In genomic region chr1:22228505-22228911, GRCh38 we compare ENCODE assay signal across 26 cellular contexts.
DNase-seq lines count a peak whose midpoint lies in the region; ATAC-seq and TF ChIP-seq lines count a peak whose summit lies in the region.
"Had no signal": no experiment of that assay in that cellular context is flagged by ENCODE, and none has a peak within 500 bp of the region (broad histone marks: within the 10 kb centered on the region; RNA-seq: fewer than 3 reads in every experiment).

No MANE protein-coding gene starts in this region.

- TF ChIP-seq POLR2A in erythroblast (IDR thresholded peaks at IDR 0.05; ENCODE audit: low read length) = no peak

- H3K27ac Mint-ChIP-seq in Caco-2 (ENCODE audit: unreplicated experiment) = no peak overlapping the region
- H3K27ac Mint-ChIP-seq in activated CD8-positive, alpha-beta T cell treated with anti-CD3 and anti-CD28 coated beads, Interleukin-2, amount 10 ng/mL, durations not matched to agents 7 days and 5 days = no peak overlapping the region
- H3K27ac Mint-ChIP-seq: CD4-positive, alpha-beta T cell; progenitor cell of endocrine pancreas; stimulated activated memory B cell treated with anti-CD40 and anti-IgM and Interleukin-4, amounts not matched to agents 10 μg/mL and 1 μg/mL and 100 μg/mL, for 72 hours; T-helper 2 cell treated with Interferon-gamma antibody and Interleukin-4, amounts not matched to agents 5 μg/mL and 100 μg/mL, for 36 hours had no signal

- H3K27ac ChIP-seq in RWPE2 (ENCODE audit: poor library complexity, severe bottlenecking) = peak overlapping the region; percentile 55
- H3K27ac ChIP-seq: esophagus squamous epithelium, Peyer's patch, WERI-Rb-1 had no signal

- no peak overlapping the region for H3K4me3 Mint-ChIP-seq in Caco-2 (ENCODE audit: unreplicated experiment)
- no peak overlapping the region for H3K4me3 Mint-ChIP-seq in activated CD8-positive, alpha-beta T cell treated with anti-CD3 and anti-CD28 coated beads, Interleukin-2, amount 10 ng/mL, durations not matched to agents 7 days and 5 days
- H3K4me3 Mint-ChIP-seq: CD4-positive, alpha-beta T cell; neural crest cell; stimulated activated memory B cell treated with anti-CD40 and anti-IgM and Interleukin-4, amounts not matched to agents 10 μg/mL and 1 μg/mL and 100 μg/mL, for 72 hours; T-helper 2 cell treated with Interferon-gamma antibody and Interleukin-4, amounts not matched to agents 5 μg/mL and 100 μg/mL, for 36 hours had no signal

- DNase-seq in Caco-2 (peak; percentile 51 to 60), HPDE6-E6E7 (ENCODE audit: extremely low spot score) (peak; percentile 80), RWPE2 (ENCODE audit: low spot score) (no peak), left kidney (ENCODE audit: low read depth, low spot score) (peak; percentile 58), erythroblast (lab: John Stamatoyannopoulos, UW) (no peak), SW480 (ENCODE audit: low spot score) (no peak)
- DNase-seq in activated CD8-positive, alpha-beta T cell treated with anti-CD3 and anti-CD28 coated beads, Interleukin-2, amount 10 ng/mL, durations not matched to agents 7 days and 5 days = no peak
- DNase-seq: activated CD4-positive, alpha-beta T cell treated with anti-CD3 and anti-CD28 coated beads, Interleukin-2, amount 50 U/mL, for 48 hours; activated naive CD4-positive, alpha-beta T cell; amygdala; CD4-positive, alpha-beta T cell; central memory CD4-positive, alpha-beta T cell; esophagus squamous epithelium; kidney glomerular epithelial cell; NCI-H1092 treated with DMSO at 0.1 percent for 48 hours; NCI-H2107; NCI-H748 treated with DMSO at 0.1 percent for 48 hours; Peyer's patch; stimulated activated CD4-positive, alpha-beta T cell treated with anti-CD3 and anti-CD28 coated beads, Interleukin-1b, Interleukin-23, amount 100 ng/mL, for 48 hours; WERI-Rb-1 had no signal

- CTCF ChIA-PET in Caco-2 (lab: Charles Lee) = no interaction called here
- CTCF ChIA-PET in activated CD8-positive, alpha-beta T cell treated with anti-CD3 and anti-CD28 coated beads, Interleukin-2, amount 10 ng/mL, durations not matched to agents 7 days and 5 days (lab: Charles Lee) = no interaction called here

- ATAC-seq in RWPE2 (ENCODE audit: low read depth) (peak; percentile 74), HG02571 (IDR thresholded peaks at IDR 0.05; ENCODE audit: unreplicated experiment) (no peak)
- ATAC-seq in activated CD8-positive, alpha-beta T cell treated with anti-CD3 and anti-CD28 coated beads, Interleukin-2, amount 10 ng/mL, durations not matched to agents 7 days and 5 days = no peak
- ATAC-seq: stimulated activated memory B cell treated with anti-CD40 and anti-IgM and Interleukin-4, amounts not matched to agents 10 μg/mL and 1 μg/mL and 100 μg/mL, for 72 hours had no signal

- H3K36me3 ChIP-seq in Caco-2 (ENCODE audit: control insufficient read depth, insufficient read depth, low read length) (no peaks in the 10 kb centered on the region), RWPE2 (ENCODE audit: low read depth) (no peaks in the 10 kb centered on the region)
- H3K36me3 ChIP-seq: esophagus squamous epithelium, HAP-1, Peyer's patch, WERI-Rb-1 had no signal

- BruUV-seq in Caco-2 (replicated peaks; lab: Mats Ljungman, UMichigan) = no TSS peak

- no peaks in the 10 kb centered on the region for H3K9me3 Mint-ChIP-seq in Caco-2 (ENCODE audit: unreplicated experiment)
- H3K9me3 Mint-ChIP-seq in activated CD8-positive, alpha-beta T cell treated with anti-CD3 and anti-CD28 coated beads, Interleukin-2, amount 10 ng/mL, durations not matched to agents 7 days and 5 days (ENCODE audit: insufficient read depth) = no peaks in the 10 kb centered on the region
- H3K9me3 Mint-ChIP-seq: CD4-positive, alpha-beta T cell; neural crest cell; T-helper 2 cell treated with Interferon-gamma antibody and Interleukin-4, amounts not matched to agents 5 μg/mL and 100 μg/mL, for 36 hours had no signal

- TF ChIP-seq CTCF in Caco-2 (IDR thresholded peaks at IDR 0.05; ENCODE audit: insufficient read depth in 1 of 2, low read depth in 1 of 2, low read length in 1 of 2, severe bottlenecking in 1 of 2, unreplicated experiment in 1 of 2) = no peak
- TF ChIP-seq CTCF in RWPE2 (IDR thresholded peaks at IDR 0.05; ENCODE audit: poor library complexity, severe bottlenecking) = no peak

- H3K4me1 Mint-ChIP-seq in Caco-2 (ENCODE audit: low read depth, unreplicated experiment) = peaks cover 19% of the 10 kb centered on the region
- H3K4me1 Mint-ChIP-seq in activated CD8-positive, alpha-beta T cell treated with anti-CD3 and anti-CD28 coated beads, Interleukin-2, amount 10 ng/mL, durations not matched to agents 7 days and 5 days (ENCODE audit: low read depth) = no peaks in the 10 kb centered on the region
- H3K4me1 Mint-ChIP-seq: stimulated activated memory B cell treated with anti-CD40 and anti-IgM and Interleukin-4, amounts not matched to agents 10 μg/mL and 1 μg/mL and 100 μg/mL, for 72 hours had no signal

- H3K9me3 ChIP-seq in Caco-2 (no peaks in the 10 kb centered on the region), RWPE2 (ENCODE audit: severe bottlenecking) (no peaks in the 10 kb centered on the region)
- H3K9me3 ChIP-seq: HAP-1, Peyer's patch had no signal

- peaks cover 18% of the 10 kb centered on the region for H3K4me1 ChIP-seq in Caco-2
- H3K4me1 ChIP-seq in RWPE2 (ENCODE audit: insufficient read depth, poor library complexity, severe bottlenecking) = peaks cover 18% of the 10 kb centered on the region
- H3K4me1 ChIP-seq: HAP-1, Peyer's patch had no signal

- H3K27me3 Mint-ChIP-seq in Caco-2 (ENCODE audit: insufficient read depth, unreplicated experiment) = no peaks in the 10 kb centered on the region
- H3K27me3 Mint-ChIP-seq in activated CD8-positive, alpha-beta T cell treated with anti-CD3 and anti-CD28 coated beads, Interleukin-2, amount 10 ng/mL, durations not matched to agents 7 days and 5 days (ENCODE audit: low read depth) = peaks cover 2% of the 10 kb centered on the region

- H3K27me3 ChIP-seq in Caco-2 (replicated peaks; ENCODE audit: control insufficient read depth, insufficient read depth, low read length) (no peaks in the 10 kb centered on the region; the same call in 1 of the 2 replicates), RWPE2 (ENCODE audit: insufficient read depth, poor library complexity, severe bottlenecking) (no peaks in the 10 kb centered on the region)
- H3K27me3 ChIP-seq: Peyer's patch had no signal

- H3K36me3 Mint-ChIP-seq in Caco-2 (ENCODE audit: insufficient read depth, unreplicated experiment) = peaks cover 6% of the 10 kb centered on the region
- H3K36me3 Mint-ChIP-seq in activated CD8-positive, alpha-beta T cell treated with anti-CD3 and anti-CD28 coated beads, Interleukin-2, amount 10 ng/mL, durations not matched to agents 7 days and 5 days (ENCODE audit: low read depth) = no peaks in the 10 kb centered on the region
- H3K36me3 Mint-ChIP-seq: stimulated activated memory B cell treated with anti-CD40 and anti-IgM and Interleukin-4, amounts not matched to agents 10 μg/mL and 1 μg/mL and 100 μg/mL, for 72 hours had no signal

- H3K4me3 ChIP-seq in Caco-2 (ENCODE audit: low read depth, low read length) (no peak overlapping the region), RWPE2 (ENCODE audit: severe bottlenecking) (no peak overlapping the region)
- H3K4me3 ChIP-seq: esophagus squamous epithelium, HAP-1, Peyer's patch had no signal

- POLR2A ChIA-PET in Caco-2 (lab: Charles Lee) = no interaction called here
- POLR2A ChIA-PET in activated CD8-positive, alpha-beta T cell treated with anti-CD3 and anti-CD28 coated beads, Interleukin-2, amount 10 ng/mL, durations not matched to agents 7 days and 5 days (lab: Charles Lee) = no interaction called here

- intact Hi-C loops in Caco-2 (cut with micrococcal nuclease; ENCODE audit: unreplicated experiment) = loop anchor here (5.0 to 10.0 kb wide), 2 partner anchors 49 to 186 kb away; no protein-coding TSS in a partner anchor

Comparison
In these comparisons a context has a peak if more than half of its experiments do, and no peak if none do; other contexts are left out.
1. DNase-seq: peak in Caco-2 (2 of 2), HPDE6-E6E7 (single experiment) and left kidney (single experiment); none in RWPE2 (single experiment), activated CD8-positive, alpha-beta T cell treated with anti-CD3 and anti-CD28 coated beads, Interleukin-2, amount 10 ng/mL, durations not matched to agents 7 days and 5 days (single experiment), erythroblast (0 of 2) and SW480 (single experiment).